Comparison of ENCODE assay signal across 12 cellular contexts in genomic region chrX:13064599-13065143, GRCh38. TPM values are rescaled to one million over a fixed set of nuclear protein-coding genes. Genes with fewer than 3 reads are reported as not detected.
A peak's percentile ranks its signal among the peaks of the same experiment; 100 is the strongest.
DNase-seq lines count a peak whose midpoint lies in the region; ATAC-seq and TF ChIP-seq lines count a peak whose summit lies in the region.
"Had no signal": no experiment of that assay in that cellular context is flagged by ENCODE, and none has a peak within 500 bp of the region (broad histone marks: within the 10 kb centered on the region; RNA-seq: fewer than 3 reads in every experiment).

No MANE protein-coding gene starts in this region.

- peak; percentile 55; the same call in 1 of the 3 replicates for ATAC-seq in DND-41 (ENCODE audit: insufficient read depth, low read depth)
- no peak for ATAC-seq in stimulated activated effector memory CD8-positive, alpha-beta T cell treated with anti-CD3 and anti-CD28 coated beads, Interleukin-12 subunit alpha, Interleukin-12 subunit beta, amount 100 ng/mL, for 72 hours
- ATAC-seq in GM19023 (IDR thresholded peaks at IDR 0.05; ENCODE audit: unreplicated experiment) = no peak

- peaks cover 19% of the 10 kb centered on the region for H3K4me1 Mint-ChIP-seq in stimulated activated effector memory CD8-positive, alpha-beta T cell treated with anti-CD3 and anti-CD28 coated beads, Interleukin-12 subunit alpha, Interleukin-12 subunit beta, amount 100 ng/mL, for 72 hours

- 26% methylated on average over 2 of the region's 2 CpGs for WGBS in prostate gland

- no peaks in the 10 kb centered on the region for H3K79me2 ChIP-seq in DND-41 (ENCODE audit: insufficient read depth, low read length)

- no peak overlapping the region for H3K4me3 Mint-ChIP-seq in stimulated activated effector memory CD8-positive, alpha-beta T cell treated with anti-CD3 and anti-CD28 coated beads, Interleukin-12 subunit alpha, Interleukin-12 subunit beta, amount 100 ng/mL, for 72 hours
- H3K4me3 Mint-ChIP-seq: activated T-cell treated with anti-CD3 and anti-CD28 coated beads, Interleukin-2, amount 50 U/mL, for 24 hours had no signal

- H3K4me3 ChIP-seq in DND-41 (ENCODE audit: low read depth in 1 of 2, low read length in 2 of 2) (no peak overlapping the region), MG63 (no peak overlapping the region), prostate gland (no peak overlapping the region)
- H3K4me3 ChIP-seq: PC-9 had no signal

- no peaks in the 10 kb centered on the region for H3K36me3 Mint-ChIP-seq in stimulated activated effector memory CD8-positive, alpha-beta T cell treated with anti-CD3 and anti-CD28 coated beads, Interleukin-12 subunit alpha, Interleukin-12 subunit beta, amount 100 ng/mL, for 72 hours

- DNase-seq in DND-41 (no peak), MG63 (peak; percentile 31), fibroblast of gingiva (ENCODE audit: low read depth) (peak; percentile 94), prostate gland (ENCODE audit: low spot score) (peak; percentile 7), DMS53 treated with DMSO at 0.1 percent for 48 hours (lab: John Stamatoyannopoulos, UW; ENCODE audit: unreplicated experiment) (no peak)
- no peak for DNase-seq in stimulated activated effector memory CD8-positive, alpha-beta T cell treated with anti-CD3 and anti-CD28 coated beads, Interleukin-12 subunit alpha, Interleukin-12 subunit beta, amount 100 ng/mL, for 72 hours (ENCODE audit: low spot score in 2 of 2)
- DNase-seq in stimulated activated CD4-positive, alpha-beta T cell treated with anti-CD3 and anti-CD28 coated beads, Interleukin-2, amount 100 ng/mL, for 48 hours = no peak
- DNase-seq: activated T-cell treated with anti-CD3 and anti-CD28 coated beads, Interleukin-2, amount 50 U/mL, for 24 hours; Calu3; cortex of kidney; PC-9 had no signal

- no peak for TF ChIP-seq POLR2A in prostate gland (IDR thresholded peaks at IDR 0.05)

- H3K9me3 Mint-ChIP-seq in stimulated activated effector memory CD8-positive, alpha-beta T cell treated with anti-CD3 and anti-CD28 coated beads, Interleukin-12 subunit alpha, Interleukin-12 subunit beta, amount 100 ng/mL, for 72 hours = peaks cover 6% of the 10 kb centered on the region

- H3K27ac Mint-ChIP-seq in stimulated activated effector memory CD8-positive, alpha-beta T cell treated with anti-CD3 and anti-CD28 coated beads, Interleukin-12 subunit alpha, Interleukin-12 subunit beta, amount 100 ng/mL, for 72 hours = no peak overlapping the region
- H3K27ac Mint-ChIP-seq: activated T-cell treated with anti-CD3 and anti-CD28 coated beads, Interleukin-2, amount 50 U/mL, for 24 hours had no signal

- TF ChIP-seq CTCF in DND-41 (IDR thresholded peaks at IDR 0.05; ENCODE audit: borderline replicate concordance, extremely low read depth, low read length, poor library complexity, severe bottlenecking) (no peak), prostate gland (IDR thresholded peaks at IDR 0.05) (no peak)

- H3K27me3 ChIP-seq in DND-41 (ENCODE audit: insufficient read depth, low read length, poor library complexity) (no peaks in the 10 kb centered on the region), MG63 (no peaks in the 10 kb centered on the region), prostate gland (replicated peaks; ENCODE audit: insufficient read depth) (no peaks in the 10 kb centered on the region)

- peaks cover 13% of the 10 kb centered on the region for H3K4me1 ChIP-seq in DND-41 (ENCODE audit: insufficient read depth, low read length)
- no peaks in the 10 kb centered on the region for H3K4me1 ChIP-seq in prostate gland (replicated peaks)

- no peaks in the 10 kb centered on the region for H4K20me1 ChIP-seq in DND-41 (ENCODE audit: insufficient read depth, low read length)

- H3K9me3 ChIP-seq in DND-41 (ENCODE audit: insufficient read depth, low read length, severe bottlenecking) (no peaks in the 10 kb centered on the region), MG63 (no peaks in the 10 kb centered on the region; the same call in 1 of the 2 replicates), prostate gland (no peaks in the 10 kb centered on the region)

- no peak overlapping the region; the same call in 1 of the 2 replicates for H2AFZ ChIP-seq in DND-41 (ENCODE audit: low read depth, low read length)
- H2AFZ ChIP-seq: PC-9 had no signal

- H3K36me3 ChIP-seq in DND-41 (ENCODE audit: insufficient read depth, low read length) (no peaks in the 10 kb centered on the region), MG63 (no peaks in the 10 kb centered on the region), prostate gland (no peaks in the 10 kb centered on the region)

- H3K4me2 ChIP-seq in DND-41 (ENCODE audit: insufficient read depth, low read length) = no peak overlapping the region
- H3K4me2 ChIP-seq: PC-9 had no signal

- intact Hi-C loops in prostate gland (cut with DNase I) = no loop called here

- no peak overlapping the region for H3K9ac ChIP-seq in DND-41 (ENCODE audit: low read depth, low read length)

- H3K27ac ChIP-seq in DND-41 (ENCODE audit: low read length) (peak overlapping the region; percentile 26; the same call in 1 of the 2 replicates), prostate gland (no peak overlapping the region)
- H3K27ac ChIP-seq: PC-9 had no signal

RNA-seq across cellular contexts. Expression of gene FAM9C, which starts 20.3 kb away (rescaled TPM):
- not detected in 2 replicates for total RNA-seq in MG63 (2014; rRNA removed; shearing (Covaris generic); ENCODE audit: low replicate concordance)
- 1 to 10 TPM in 1 of 2 donors, not detected in 1; 6.5 TPM for total RNA-seq in prostate gland
- total RNA-seq: Calu3, PC-9 had no signal

Comparison
In these comparisons a context has a peak if more than half of its experiments do, and no peak if none do; other contexts are left out.
1. DNase-seq: peak in MG63 (single experiment), fibroblast of gingiva (single experiment) and prostate gland (single experiment); none in DND-41 (single experiment), DMS53 treated with DMSO at 0.1 percent for 48 hours (single experiment), stimulated activated effector memory CD8-positive, alpha-beta T cell treated with anti-CD3 and anti-CD28 coated beads, Interleukin-12 subunit alpha, Interleukin-12 subunit beta, amount 100 ng/mL, for 72 hours (0 of 2) and stimulated activated CD4-positive, alpha-beta T cell treated with anti-CD3 and anti-CD28 coated beads, Interleukin-2, amount 100 ng/mL, for 48 hours (0 of 2).